6 cellular contexts compared by ENCODE assay signal in the genomic region with DNA sequence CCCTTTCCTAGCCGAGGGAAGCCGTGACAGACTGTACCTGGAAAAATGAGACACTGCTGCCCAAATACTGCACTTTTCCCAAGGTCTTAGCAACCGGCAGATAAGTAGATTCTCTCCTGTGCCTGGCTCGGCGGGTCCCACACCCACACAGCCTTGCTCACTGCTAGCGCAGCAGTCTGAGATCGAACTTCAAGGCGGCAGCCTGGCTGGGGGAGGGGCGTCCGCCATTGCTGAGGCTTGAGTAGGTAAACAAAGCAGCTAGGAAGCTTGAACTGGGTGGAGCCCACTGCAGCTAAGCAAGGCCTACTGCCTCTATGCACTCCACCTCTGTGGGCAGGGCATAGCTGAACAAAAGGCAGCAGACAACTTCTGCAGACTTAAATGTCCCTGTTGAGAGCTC.
DNase-seq lines count a peak whose midpoint lies in the region; ATAC-seq, FAIRE-seq and TF ChIP-seq lines count a peak whose summit lies in the region.
"Not testable (repeated sequence)": the region's sequence is repeated elsewhere in the genome, so short reads cannot be mapped to it uniquely, and the experiment has no call there.

No MANE protein-coding gene starts in this region.

- not testable (repeated sequence) for H2AK5ac ChIP-seq in H9 (ENCODE audit: insufficient read length, low read length)

- peak overlapping the region; percentile 1; the same call in 1 of the 2 replicates for H3K27ac ChIP-seq in C4-2B
- H3K27ac ChIP-seq in H9 (ENCODE audit: insufficient read length, low read depth, low read length); kidney (ENCODE audit: low read depth in 2 of 2, low read length in 2 of 2); neural progenitor cell: not testable (repeated sequence)

- not testable (repeated sequence) for H3K4me3 Mint-ChIP-seq in H9, WTC11, neural progenitor cell

- not testable (repeated sequence) for ATAC-seq in WTC11

- not testable (repeated sequence) for H4K20me1 ChIP-seq in H9 (ENCODE audit: control insufficient read depth, insufficient read depth, insufficient read length); neural progenitor cell (ENCODE audit: low read depth)

- H3K23ac ChIP-seq in H9 (ENCODE audit: insufficient read length, low read depth, low read length): not testable (repeated sequence)

- H3K79me1 ChIP-seq in H9 (ENCODE audit: insufficient read depth, low read depth, low read length, poor library complexity, severe bottlenecking): not testable (repeated sequence)

- not testable (repeated sequence) for H3K36me3 ChIP-seq in kidney (ENCODE audit: control insufficient read depth in 1 of 2, insufficient read depth in 2 of 2, low read length in 2 of 2); neural progenitor cell

- DNase-seq in H9: not testable (repeated sequence)
- peak; percentile 22 for DNase-seq in WTC11 (ENCODE audit: low spot score)
- DNase-seq in ecto neural progenitor cell (ENCODE audit: low spot score): peak; percentile 38
- peak; percentile 33 for DNase-seq in kidney
- peak; percentile 4 for DNase-seq in neural progenitor cell (ENCODE audit: low spot score)

- H3K27me3 ChIP-seq in H9 (ENCODE audit: insufficient read depth, low read length); neural progenitor cell: not testable (repeated sequence)

- H3K27me3 Mint-ChIP-seq in H9 (ENCODE audit: low read depth); WTC11 (ENCODE audit: low read depth); neural progenitor cell (ENCODE audit: insufficient read depth, low read depth): not testable (repeated sequence)

- not testable (repeated sequence) for H4K91ac ChIP-seq in H9 (ENCODE audit: insufficient read length, low read depth, low read length)

- H4K8ac ChIP-seq in H9 (replicated peaks; ENCODE audit: insufficient read length, low read depth, low read length): not testable (repeated sequence)

- H3K9me3 Mint-ChIP-seq in H9 (peaks cover 10 to 18% of the 10 kb centered on the region in 2 experiments; a peak in 4 of 5 replicates), WTC11 (peaks cover 44% of the 10 kb centered on the region), neural progenitor cell (peaks cover 11% of the 10 kb centered on the region)

- not testable (repeated sequence) for H3K9me3 ChIP-seq in H9 (ENCODE audit: control insufficient read depth, low read depth, low read length); kidney (ENCODE audit: control insufficient read depth in 1 of 2, low read length in 2 of 2); neural progenitor cell (ENCODE audit: low read depth)

- H2BK20ac ChIP-seq in H9 (ENCODE audit: low read depth, low read length, poor library complexity, severe bottlenecking): not testable (repeated sequence)

- not testable (repeated sequence) for H3K4me1 ChIP-seq in H9 (ENCODE audit: insufficient read depth, low read length); kidney (ENCODE audit: control insufficient read depth in 1 of 2, insufficient read depth in 1 of 2, low read depth in 1 of 2, low read length in 2 of 2); neural progenitor cell

- POLR2A ChIA-PET in WTC11 (lab: Charles Lee): not testable (repeated sequence)

- not testable (repeated sequence) for H3T11ph ChIP-seq in H9 (ENCODE audit: low read length)

- intact Hi-C loops in kidney (cut with DNase I): not testable (repeated sequence)

- H3K79me2 ChIP-seq in H9 (ENCODE audit: insufficient read depth, low read length); neural progenitor cell (ENCODE audit: low read depth): not testable (repeated sequence)

- no CpG with 5 or more reads among the region's 10 CpGs for WGBS in H9 (ENCODE audit: extremely low coverage, insufficient read length, low lambda C conversion rate)

- TF ChIP-seq CTCF in C4-2B (conservative IDR thresholded peaks at IDR 0.05); H9 (conservative IDR thresholded peaks at IDR 0.05); WTC11 (IDR thresholded peaks at IDR 0.05); kidney (IDR thresholded peaks at IDR 0.05; ENCODE audit: borderline replicate concordance, extremely low read depth, insufficient read depth); neural progenitor cell (IDR thresholded peaks at IDR 0.05): not testable (repeated sequence)

- not testable (repeated sequence) for H2BK5ac ChIP-seq in H9 (ENCODE audit: insufficient read length, low read length)

- not testable (repeated sequence) for H2BK15ac ChIP-seq in H9 (ENCODE audit: low read depth, low read length)

- not testable (repeated sequence) for H3K4me2 ChIP-seq in H9 (ENCODE audit: insufficient read depth, insufficient read length, low read length); neural progenitor cell

- not testable (repeated sequence) for H2AFZ ChIP-seq in H9 (ENCODE audit: low read length); neural progenitor cell (replicated peaks)

- not testable (repeated sequence) for H2BK120ac ChIP-seq in H9 (ENCODE audit: low read depth, low read length, poor library complexity, severe bottlenecking)

- not testable (repeated sequence) for H3K18ac ChIP-seq in H9 (ENCODE audit: insufficient read length, low read depth, low read length)

- H3K23me2 ChIP-seq in H9 (ENCODE audit: insufficient read length, low read depth, low read length, poor library complexity, severe bottlenecking): not testable (repeated sequence)

- H3K27ac Mint-ChIP-seq in H9: peak overlapping the region in 2 of 3 experiments; percentile 55 to 70; a peak in 2 of 7 replicates
- not testable (repeated sequence) for H3K27ac Mint-ChIP-seq in WTC11, neural progenitor cell

- H3K4me1 Mint-ChIP-seq in H9, WTC11, neural progenitor cell: not testable (repeated sequence)

- H3K56ac ChIP-seq in H9 (ENCODE audit: insufficient read length, low read depth, low read length): not testable (repeated sequence)

- H3F3A ChIP-seq in neural progenitor cell (ENCODE audit: low read depth): not testable (repeated sequence)

- H2BK12ac ChIP-seq in H9 (ENCODE audit: insufficient read length, low read depth, low read length): not testable (repeated sequence)

- H3K4me3 ChIP-seq in kidney (ENCODE audit: low read length in 2 of 2); neural progenitor cell: not testable (repeated sequence)

- not testable (repeated sequence) for H3K14ac ChIP-seq in H9 (ENCODE audit: insufficient read depth, low read length)

- H3K9ac ChIP-seq in H9 (ENCODE audit: extremely low read depth, insufficient read length, low read length); kidney (ENCODE audit: low read length in 2 of 2); neural progenitor cell: not testable (repeated sequence)

- H3K4ac ChIP-seq in H9 (ENCODE audit: low read depth, low read length): not testable (repeated sequence)

- CTCF ChIA-PET in WTC11 (lab: Charles Lee): interaction anchor here (1.0 kb wide), 1 partner anchor 276 kb away, joined by 3 read pairs; no protein-coding TSS in a partner anchor

- not testable (repeated sequence) for H4K5ac ChIP-seq in H9 (ENCODE audit: insufficient read length, low read depth, low read length)

- not testable (repeated sequence) for FAIRE-seq in kidney (lab: Jason Lieb, UNC)

- not testable (repeated sequence) for H3K36me3 Mint-ChIP-seq in H9 (ENCODE audit: insufficient read depth in 1 of 3, low read depth in 3 of 3); neural progenitor cell
- peaks cover 13% of the 10 kb centered on the region for H3K36me3 Mint-ChIP-seq in WTC11

TF ChIP-seq in WTC11, 78 proteins besides CTCF, POLR2A, EP300 and RAD21:
- 0 out of 2 replicates have a peak, but pooled peaks have one; percentile 41 for TF ChIP-seq FOXK1 (CRISPR knock-in tag; IDR thresholded peaks at IDR 0.05)
